Comparison of ENCODE assay signal across 8 cellular contexts in the genomic region with DNA sequence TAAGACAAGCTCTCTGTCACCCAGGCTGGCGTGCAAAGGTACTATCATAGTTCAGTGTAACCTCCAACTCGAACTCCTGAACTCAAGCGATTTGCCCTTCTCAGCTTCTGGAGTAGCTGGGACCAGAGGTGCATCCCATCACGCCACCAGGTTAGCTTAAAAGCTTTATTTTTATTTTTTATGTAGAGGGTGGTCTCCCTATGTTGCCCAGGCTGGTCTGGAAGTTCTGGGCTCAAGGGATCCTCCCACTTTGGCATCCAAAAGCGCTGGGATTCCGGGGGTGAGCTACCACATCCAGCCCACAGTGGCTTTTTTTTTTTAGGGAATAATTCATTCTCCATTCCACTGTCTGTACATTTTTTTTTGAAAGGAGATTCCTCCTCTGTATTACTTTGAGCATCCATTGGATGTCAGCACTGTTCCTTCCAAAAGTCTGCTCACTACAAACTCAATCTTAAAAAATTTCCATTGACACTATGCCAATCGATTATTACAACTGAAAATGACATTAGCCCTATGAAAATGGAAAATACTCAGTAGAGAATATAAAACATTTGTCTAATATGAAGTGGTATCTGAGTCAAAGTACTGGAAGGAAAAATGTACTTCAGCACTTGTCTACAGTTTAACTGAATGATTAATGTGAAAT. TPM values are rescaled to one million over a fixed set of nuclear protein-coding genes. Genes with fewer than 3 reads are reported as not detected.
DNase-seq lines count a peak whose midpoint lies in the region; ATAC-seq, FAIRE-seq and TF ChIP-seq lines count a peak whose summit lies in the region.

No MANE protein-coding gene starts in this region.

- TF ChIP-seq RAD21 in neural cell (conservative IDR thresholded peaks at IDR 0.05), result peak; percentile 71

- in situ Hi-C loops in GM13977 (cut with MboI; ENCODE audit: low pct_unique_long_range_greater_than_20kb, low sequenced_read_pairs, unreplicated experiment), result no loop called here

- H3K79me2 ChIP-seq in endothelial cell of umbilical vein (ENCODE audit: control insufficient read depth, insufficient read depth, low read length) (peaks cover 24% of the 10 kb centered on the region), neural cell (replicated peaks; ENCODE audit: insufficient read depth, low read length) (peaks cover 22% of the 10 kb centered on the region)

- peak; percentile 44 for TF ChIP-seq CTCF in GM13977 (IDR thresholded peaks at IDR 0.05; ENCODE audit: extremely low read depth, insufficient read depth, missing control alignments)
- peak; percentile 18 to 26 for TF ChIP-seq CTCF in endothelial cell of umbilical vein (IDR thresholded peaks at IDR 0.05; ENCODE audit: extremely low read depth in 1 of 2, insufficient read depth in 1 of 2, low read depth in 1 of 2, low read length in 2 of 2)
- TF ChIP-seq CTCF in neural cell (IDR thresholded peaks at IDR 0.05; ENCODE audit: poor library complexity, severe bottlenecking), result peak; percentile 72

- H3K4me2 ChIP-seq in endothelial cell of umbilical vein (ENCODE audit: insufficient read depth, low read length) (peak overlapping the region; percentile 78), neural cell (ENCODE audit: low read length) (peak overlapping the region; percentile 95)

- FAIRE-seq in endothelial cell of umbilical vein (lab: Jason Lieb, UNC), result peak; percentile 31

- BruUV-seq in endothelial cell of umbilical vein (replicated peaks; lab: Mats Ljungman, UMichigan), result no TSS peak

- H3K9me1 ChIP-seq in endothelial cell of umbilical vein (replicated peaks; ENCODE audit: control insufficient read depth, extremely low read depth, insufficient read depth, low read length), result no peaks in the 10 kb centered on the region

- H3K9ac ChIP-seq in endothelial cell of umbilical vein (replicated peaks; ENCODE audit: extremely low read depth, insufficient read depth, low read length), result peak overlapping the region; percentile 100
- peak overlapping the region; percentile 69 for H3K9ac ChIP-seq in neural cell (ENCODE audit: low read length)

- H3K27ac ChIP-seq in SJCRH30, result peak overlapping the region; percentile 99
- H3K27ac ChIP-seq in endothelial cell of umbilical vein (ENCODE audit: insufficient read depth, low read depth, low read length), result peak overlapping the region; percentile 99
- peak overlapping the region; percentile 100 for H3K27ac ChIP-seq in neural cell (ENCODE audit: low read length)

- peak; percentile 9 for DNase-seq in AG20443 (ENCODE audit: low spot score)
- no peak for DNase-seq in GM13977 (ENCODE audit: low spot score)
- DNase-seq in SJCRH30, result peak in 1 of 2 experiments; percentile 28
- DNase-seq in endothelial cell of umbilical vein (ENCODE audit: low read depth, low spot score), result peak; percentile 53
- no peak for DNase-seq in 8988T
- DNase-seq in COLO668 (lab: John Stamatoyannopoulos, UW; ENCODE audit: unreplicated experiment), result no peak

- H4K20me1 ChIP-seq in endothelial cell of umbilical vein (replicated peaks; ENCODE audit: control insufficient read depth, extremely low read depth, insufficient read depth, low read length) (no peaks in the 10 kb centered on the region), neural cell (ENCODE audit: insufficient read depth) (no peaks in the 10 kb centered on the region)

- H2AFZ ChIP-seq in endothelial cell of umbilical vein (ENCODE audit: low read depth, low read length) (no peak overlapping the region), neural cell (ENCODE audit: low read depth, low read length) (no peak overlapping the region)

- H3K27me3 ChIP-seq in SJCRH30, result no peaks in the 10 kb centered on the region
- H3K27me3 ChIP-seq in endothelial cell of umbilical vein (ENCODE audit: control insufficient read depth in 2 of 2, insufficient read depth in 2 of 2, low read length in 2 of 2), result no peaks in the 10 kb centered on the region
- no peaks in the 10 kb centered on the region for H3K27me3 ChIP-seq in neural cell (ENCODE audit: insufficient read depth, low read depth, low read length)

- H3K9me2 ChIP-seq in neural cell (ENCODE audit: insufficient read depth, low read length), result no peaks in the 10 kb centered on the region

- H3K4me3 ChIP-seq in SJCRH30, result peak overlapping the region; percentile 84
- peak overlapping the region in 2 of 3 experiments; percentile 59 to 85 for H3K4me3 ChIP-seq in endothelial cell of umbilical vein (replicated peaks in 1 of 3; ENCODE audit: insufficient read depth in 1 of 3, low read depth in 1 of 3, low read length in 3 of 3)
- peak overlapping the region; percentile 74 for H3K4me3 ChIP-seq in neural cell (ENCODE audit: low read length)

- dilution Hi-C loops in endothelial cell of umbilical vein (cut with MboI; ENCODE audit: extremely low pct_ligation_motif_present, low sequenced_read_pairs), result no loop called here

- ATAC-seq in GM21576 (IDR thresholded peaks at IDR 0.05; ENCODE audit: unreplicated experiment), result no peak

- 0 out of 2 replicates have a peak, but pooled peaks cover 3% of the 10 kb centered on the region for H3K4me1 ChIP-seq in SJCRH30
- H3K4me1 ChIP-seq in endothelial cell of umbilical vein (ENCODE audit: control insufficient read depth, extremely low read depth, insufficient read depth, low read length), result peaks cover 55% of the 10 kb centered on the region

- TF ChIP-seq EP300 in neural cell (conservative IDR thresholded peaks at IDR 0.05; ENCODE audit: poor library complexity, severe bottlenecking), result no peak

- CTCF ChIA-PET in endothelial cell of umbilical vein (lab: Charles Lee), result interaction anchor here (0.8 to 5.8 kb wide), 15 partner anchors 8 to 582 kb away, joined by 3 to 62 read pairs (median 4); no protein-coding TSS in a partner anchor

- H3F3A ChIP-seq in neural cell (ENCODE audit: insufficient read depth, low read length, poor library complexity, severe bottlenecking), result peaks cover 6% of the 10 kb centered on the region

- TF ChIP-seq POLR2A in endothelial cell of umbilical vein (IDR thresholded peaks at IDR 0.05; ENCODE audit: low read depth, low read length), result no peak

- peaks cover 6% of the 10 kb centered on the region; the same call in 1 of the 2 replicates for H3K36me3 ChIP-seq in SJCRH30
- no peaks in the 10 kb centered on the region for H3K36me3 ChIP-seq in endothelial cell of umbilical vein (ENCODE audit: control insufficient read depth in 2 of 2, extremely low read depth in 1 of 2, insufficient read depth in 2 of 2, low read length in 2 of 2)
- no peaks in the 10 kb centered on the region for H3K36me3 ChIP-seq in neural cell (ENCODE audit: insufficient read depth, low read length)

- POLR2A ChIA-PET in endothelial cell of umbilical vein (lab: Charles Lee), result interaction anchor here (0.7 to 1.2 kb wide), 2 partner anchors 8 to 82 kb away, joined by 3 read pairs; no protein-coding TSS in a partner anchor

- intact Hi-C loops in endothelial cell of umbilical vein (cut with micrococcal nuclease), result loop anchor here (1.0 to 10.0 kb wide), 3 partner anchors 98 to 1262 kb away; a partner anchor contains a TSS

- H3K9me3 ChIP-seq in SJCRH30 (replicated peaks) (no peaks in the 10 kb centered on the region), endothelial cell of umbilical vein (replicated peaks; ENCODE audit: control insufficient read depth, insufficient read depth, low read length) (no peaks in the 10 kb centered on the region), neural cell (ENCODE audit: low read length) (no peaks in the 10 kb centered on the region)

TF ChIP-seq in endothelial cell of umbilical vein, 7 proteins besides CTCF, POLR2A, EP300 and RAD21 (continues in another document):
- TF ChIP-seq EZH2 (IDR thresholded peaks at IDR 0.05; ENCODE audit: borderline replicate concordance, low read depth, low read length, severe bottlenecking), result no peak

TF ChIP-seq in neural cell, 6 proteins besides CTCF, POLR2A, EP300 and RAD21 (continues in another document):
- peak; percentile 75 for TF ChIP-seq SMC3 (conservative IDR thresholded peaks at IDR 0.05; ENCODE audit: poor library complexity)
- TF ChIP-seq EZH2 (IDR thresholded peaks at IDR 0.05; ENCODE audit: borderline replicate concordance, insufficient read depth, low read length, poor library complexity, severe bottlenecking), result no peak
- no peak for TF ChIP-seq POLR2AphosphoS5 (IDR thresholded peaks at IDR 0.05)

RNA-seq across cellular contexts. Expression of a gene that starts 1.3 kb away (rescaled TPM):
- 1.9 TPM in 2 replicates for total RNA-seq in SJCRH30 (2014; rRNA removed; shearing (Covaris generic))
- total RNA-seq in endothelial cell of umbilical vein, result 3.9 and 6.2 TPM in 2 replicates
- polyA plus RNA-seq in endothelial cell of umbilical vein, result 5.1 and 6.2 TPM in 2 replicates
- polyA plus RNA-seq in endothelial cell of umbilical vein (2011; cell fraction: cytosol; rRNA removed), result 5.1 and 5.7 TPM in 2 replicates
- 13.2 and 13.7 TPM in 2 replicates for polyA plus RNA-seq in endothelial cell of umbilical vein (2011; cell fraction: nucleus; rRNA removed)
- polyA plus RNA-seq in endothelial cell of umbilical vein (2012), result 10.0 and 23.0 TPM in 2 replicates
- polyA minus RNA-seq in endothelial cell of umbilical vein, result 7.2 and 14.9 TPM in 2 replicates
- not detected for polyA minus RNA-seq in endothelial cell of umbilical vein (2011; cell fraction: cytosol; rRNA and poly(A)+ RNA removed)
- polyA minus RNA-seq in endothelial cell of umbilical vein (2011; cell fraction: nucleus; rRNA and poly(A)+ RNA removed), result 10.9 and 17.5 TPM in 2 replicates
- polyA plus RNA-seq in neural cell, result 4.1 and 4.3 TPM in 2 replicates
- 2.7 and 3.4 TPM in 2 replicates for polyA minus RNA-seq in neural cell

RNA-seq across cellular contexts. Expression of a gene that starts 1.9 kb away (rescaled TPM):
- 56.4 and 60.5 TPM in 2 replicates for total RNA-seq in SJCRH30 (2014; rRNA removed; shearing (Covaris generic))
- total RNA-seq in endothelial cell of umbilical vein, result 51.0 and 52.0 TPM in 2 replicates
- polyA plus RNA-seq in endothelial cell of umbilical vein (13.3 and 20.2 TPM in 2 replicates), neural cell (29.4 and 32.7 TPM in 2 replicates)
- polyA plus RNA-seq in endothelial cell of umbilical vein (2011; cell fraction: cytosol; rRNA removed), result 17.8 and 18.3 TPM in 2 replicates
- 21.5 and 33.6 TPM in 2 replicates for polyA plus RNA-seq in endothelial cell of umbilical vein (2011; cell fraction: nucleus; rRNA removed)
- 28.3 and 40.7 TPM in 2 replicates for polyA plus RNA-seq in endothelial cell of umbilical vein (2012)
- polyA minus RNA-seq in endothelial cell of umbilical vein (35.3 and 36.9 TPM in 2 replicates), neural cell (50.9 and 58.0 TPM in 2 replicates)
- 29.9 TPM for polyA minus RNA-seq in endothelial cell of umbilical vein (2011; cell fraction: cytosol; rRNA and poly(A)+ RNA removed)
- polyA minus RNA-seq in endothelial cell of umbilical vein (2011; cell fraction: nucleus; rRNA and poly(A)+ RNA removed), result 26.0 and 35.7 TPM in 2 replicates

RNA-seq across cellular contexts. Expression of a gene that starts 45.5 kb away (rescaled TPM):
- total RNA-seq in SJCRH30 (2014; rRNA removed; shearing (Covaris generic)), result 1.5 and 1.6 TPM in 2 replicates
- total RNA-seq in endothelial cell of umbilical vein, result 2.9 and 3.3 TPM in 2 replicates
- polyA plus RNA-seq in endothelial cell of umbilical vein (0.53 and 0.84 TPM in 2 replicates), neural cell (2.3 and 3.6 TPM in 2 replicates)
- polyA plus RNA-seq in endothelial cell of umbilical vein (2011; cell fraction: cytosol; rRNA removed), result 0.52 and 0.61 TPM in 2 replicates
- polyA plus RNA-seq in endothelial cell of umbilical vein (2011; cell fraction: nucleus; rRNA removed), result 6.8 and 7.6 TPM in 2 replicates
- polyA plus RNA-seq in endothelial cell of umbilical vein (2012), result 0.83 and 1.9 TPM in 2 replicates
- polyA minus RNA-seq in endothelial cell of umbilical vein (6.5 and 7.7 TPM in 2 replicates), neural cell (3.4 and 4.2 TPM in 2 replicates)
- 1.5 TPM for polyA minus RNA-seq in endothelial cell of umbilical vein (2011; cell fraction: cytosol; rRNA and poly(A)+ RNA removed)
- 19.7 and 26.8 TPM in 2 replicates for polyA minus RNA-seq in endothelial cell of umbilical vein (2011; cell fraction: nucleus; rRNA and poly(A)+ RNA removed)

Comparison
In these comparisons a context has a peak if more than half of its experiments do, and no peak if none do; other contexts are left out.
1. DNase-seq: peak in AG20443 (single experiment) and endothelial cell of umbilical vein (single experiment); none in GM13977 (single experiment), 8988T (single experiment) and COLO668 (single experiment).
2. CTCF ChIP-seq: peak in every context shown above with its lines; median percentile 72 in neural cell; 44 in GM13977; 22 in endothelial cell of umbilical vein.
3. Peak in every context shown above with its lines, with median percentiles within 50 percentile points of each other: H3K27ac ChIP-seq and H3K4me3 ChIP-seq.